In genomic region chr2:234368861-234369261, GRCh38 we compare ENCODE assay signal across 8 cellular contexts.
DNase-seq lines count a peak whose midpoint lies in the region; ATAC-seq lines count a peak whose summit lies in the region.

No MANE protein-coding gene starts in this region.

- CTCF ChIA-PET in naive thymus-derived CD4-positive, alpha-beta T cell (lab: Charles Lee), result interaction anchor here (0.7 to 2.2 kb wide), 10 partner anchors 19 to 132 kb away, joined by 3 to 7 read pairs (median 4); no protein-coding TSS in a partner anchor

- H3K27me3 Mint-ChIP-seq in activated naive CD4-positive, alpha-beta T cell treated with anti-CD3 and anti-CD28 coated beads, Interleukin-2, amount 50 U/mL, for 24 hours, result no peaks in the 10 kb centered on the region
- no peaks in the 10 kb centered on the region for H3K27me3 Mint-ChIP-seq in naive thymus-derived CD4-positive, alpha-beta T cell
- peaks cover 8% of the 10 kb centered on the region for H3K27me3 Mint-ChIP-seq in stimulated activated memory B cell treated with anti-CD40 and anti-IgM and Interleukin-4, amounts not matched to agents 10 μg/mL and 1 μg/mL and 100 μg/mL, for 72 hours

- peak overlapping the region; percentile 45 for H3K9ac ChIP-seq in NT2/D1 (ENCODE audit: insufficient read length, low read depth)

- H3K4me1 ChIP-seq in NT2/D1 (ENCODE audit: insufficient read depth, insufficient read length), result peaks cover 10% of the 10 kb centered on the region
- H3K4me1 ChIP-seq in naive thymus-derived CD4-positive, alpha-beta T cell (ENCODE audit: control insufficient read depth in 2 of 2, insufficient read depth in 2 of 2, low read length in 2 of 2), result peaks cover 31 to 71% of the 10 kb centered on the region in 2 donors

- intact Hi-C loops in naive thymus-derived CD4-positive, alpha-beta T cell (cut with micrococcal nuclease), result loop anchor here (1.0 to 5.0 kb wide), 10 partner anchors 10 to 128 kb away; partner anchors contain the start of gene ARL4C (in 1 of the 2)

- H3K4me3 Mint-ChIP-seq in activated naive CD4-positive, alpha-beta T cell treated with anti-CD3 and anti-CD28 coated beads, Interleukin-2, amount 50 U/mL, for 24 hours, result peak overlapping the region; percentile 38
- peak overlapping the region; percentile 6 to 80 (median 46) for H3K4me3 Mint-ChIP-seq in naive thymus-derived CD4-positive, alpha-beta T cell
- H3K4me3 Mint-ChIP-seq in stimulated activated memory B cell treated with anti-CD40 and anti-IgM and Interleukin-4, amounts not matched to agents 10 μg/mL and 1 μg/mL and 100 μg/mL, for 72 hours, result no peak overlapping the region

- H3K27me3 ChIP-seq in NT2/D1 (ENCODE audit: insufficient read depth, insufficient read length), result no peaks in the 10 kb centered on the region
- H3K27me3 ChIP-seq in naive thymus-derived CD4-positive, alpha-beta T cell (ENCODE audit: control insufficient read depth in 2 of 2, insufficient read depth in 2 of 2, low read length in 2 of 2), result no peaks in the 10 kb centered on the region

- H3K4me3 ChIP-seq in NT2/D1 (ENCODE audit: insufficient read length, low read depth), result no peak overlapping the region
- no peak overlapping the region for H3K4me3 ChIP-seq in naive thymus-derived CD4-positive, alpha-beta T cell (ENCODE audit: low read length)

- peaks cover 85% of the 10 kb centered on the region for H3K4me1 Mint-ChIP-seq in activated naive CD4-positive, alpha-beta T cell treated with anti-CD3 and anti-CD28 coated beads, Interleukin-2, amount 50 U/mL, for 24 hours
- peaks cover 47 to 86% (median 80%) of the 10 kb centered on the region in 7 donors for H3K4me1 Mint-ChIP-seq in naive thymus-derived CD4-positive, alpha-beta T cell
- peaks cover 11% of the 10 kb centered on the region for H3K4me1 Mint-ChIP-seq in stimulated activated memory B cell treated with anti-CD40 and anti-IgM and Interleukin-4, amounts not matched to agents 10 μg/mL and 1 μg/mL and 100 μg/mL, for 72 hours

- DNase-seq in DMS153 treated with DMSO at 0.1 percent for 48 hours (lab: John Stamatoyannopoulos, UW; ENCODE audit: unreplicated experiment) (peak; percentile 89), NT2/D1 (ENCODE audit: low read depth, low spot score) (no peak), NCI-H526 (lab: John Stamatoyannopoulos, UW) (no peak)
- DNase-seq in naive thymus-derived CD4-positive, alpha-beta T cell, result peak in 7 of 9 donors; percentile 13 to 43 (median 28)

- H3K36me3 ChIP-seq in NT2/D1 (ENCODE audit: insufficient read depth, insufficient read length, low read length), result no peaks in the 10 kb centered on the region
- H3K36me3 ChIP-seq in naive thymus-derived CD4-positive, alpha-beta T cell (ENCODE audit: control insufficient read depth in 2 of 3, insufficient read depth in 3 of 3, low read length in 3 of 3), result no peaks in the 10 kb centered on the region

- peaks cover 3% of the 10 kb centered on the region for H3K36me3 Mint-ChIP-seq in activated naive CD4-positive, alpha-beta T cell treated with anti-CD3 and anti-CD28 coated beads, Interleukin-2, amount 50 U/mL, for 24 hours
- peaks cover 0 to 4% (median 0%) of the 10 kb centered on the region in 5 donors for H3K36me3 Mint-ChIP-seq in naive thymus-derived CD4-positive, alpha-beta T cell
- no peaks in the 10 kb centered on the region for H3K36me3 Mint-ChIP-seq in stimulated activated memory B cell treated with anti-CD40 and anti-IgM and Interleukin-4, amounts not matched to agents 10 μg/mL and 1 μg/mL and 100 μg/mL, for 72 hours

- peaks cover 4% of the 10 kb centered on the region for H3K9me3 Mint-ChIP-seq in activated naive CD4-positive, alpha-beta T cell treated with anti-CD3 and anti-CD28 coated beads, Interleukin-2, amount 50 U/mL, for 24 hours
- peaks cover 0 to 4% (median 0%) of the 10 kb centered on the region in 11 donors for H3K9me3 Mint-ChIP-seq in naive thymus-derived CD4-positive, alpha-beta T cell
- H3K9me3 Mint-ChIP-seq in stimulated activated memory B cell treated with anti-CD40 and anti-IgM and Interleukin-4, amounts not matched to agents 10 μg/mL and 1 μg/mL and 100 μg/mL, for 72 hours, result no peaks in the 10 kb centered on the region

- peak overlapping the region; percentile 48 for H3K27ac ChIP-seq in naive thymus-derived CD4-positive, alpha-beta T cell (ENCODE audit: low read depth, low read length)

- peak; percentile 78 for ATAC-seq in naive thymus-derived CD4-positive, alpha-beta T cell
- no peak for ATAC-seq in stimulated activated memory B cell treated with anti-CD40 and anti-IgM and Interleukin-4, amounts not matched to agents 10 μg/mL and 1 μg/mL and 100 μg/mL, for 72 hours
- ATAC-seq in GM19395 (IDR thresholded peaks at IDR 0.05; ENCODE audit: unreplicated experiment), result no peak
- ATAC-seq in HG02981 (IDR thresholded peaks at IDR 0.05; ENCODE audit: unreplicated experiment), result no peak

- POLR2A ChIA-PET in naive thymus-derived CD4-positive, alpha-beta T cell (lab: Charles Lee), result interaction anchor here (0.9 to 5.0 kb wide), 19 partner anchors 22 to 129 kb away, joined by 3 to 22 read pairs (median 5); no protein-coding TSS in a partner anchor

- H3K9me3 ChIP-seq in NT2/D1 (ENCODE audit: insufficient read depth, low read length), result no peaks in the 10 kb centered on the region
- H3K9me3 ChIP-seq in naive thymus-derived CD4-positive, alpha-beta T cell (ENCODE audit: control insufficient read depth in 2 of 3, low read length in 3 of 3), result no peaks in the 10 kb centered on the region

- peak overlapping the region; percentile 63 for H3K27ac Mint-ChIP-seq in activated naive CD4-positive, alpha-beta T cell treated with anti-CD3 and anti-CD28 coated beads, Interleukin-2, amount 50 U/mL, for 24 hours
- peak overlapping the region; percentile 81 to 98 (median 90) for H3K27ac Mint-ChIP-seq in naive thymus-derived CD4-positive, alpha-beta T cell
- no peak overlapping the region for H3K27ac Mint-ChIP-seq in stimulated activated memory B cell treated with anti-CD40 and anti-IgM and Interleukin-4, amounts not matched to agents 10 μg/mL and 1 μg/mL and 100 μg/mL, for 72 hours

Comparison
In these comparisons a context has a peak if more than half of its experiments do, and no peak if none do; other contexts are left out.
1. DNase-seq: peak in DMS153 treated with DMSO at 0.1 percent for 48 hours (single experiment) and naive thymus-derived CD4-positive, alpha-beta T cell (7 of 9); none in NT2/D1 (single experiment) and NCI-H526 (0 of 2).